8 cellular contexts compared by ENCODE assay signal in genomic region chr4:37686373-37687174, GRCh38. TPM values are rescaled to one million over a fixed set of nuclear protein-coding genes. Genes with fewer than 3 reads are reported as not detected.
DNase-seq lines count a peak whose midpoint lies in the region; ATAC-seq and TF ChIP-seq lines count a peak whose summit lies in the region.

RELL1 (minus strand) TSS chr4:37686376; CDS start chr4:37686287, 89 bp downstream.

- intact Hi-C loops in Caco-2 (cut with micrococcal nuclease; ENCODE audit: unreplicated experiment): loop anchor here (1.0 to 5.0 kb wide), 5 partner anchors 42 to 233 kb away; a partner anchor contains a TSS

- BruUV-seq in Caco-2 (replicated peaks; lab: Mats Ljungman, UMichigan): no TSS peak

- no peaks in the 10 kb centered on the region for H3K9me3 Mint-ChIP-seq in Caco-2 (ENCODE audit: unreplicated experiment)

- H4K20me1 ChIP-seq in OCI-LY1 (ENCODE audit: insufficient read depth, low read length): no peaks in the 10 kb centered on the region

- H3K36me3 ChIP-seq in Caco-2 (ENCODE audit: control insufficient read depth, insufficient read depth, low read length) (no peaks in the 10 kb centered on the region), OCI-LY1 (ENCODE audit: insufficient read depth, low read length) (no peaks in the 10 kb centered on the region)

- H3K9me2 ChIP-seq in OCI-LY1 (ENCODE audit: low read depth, low read length): no peaks in the 10 kb centered on the region

- H3K4me2 ChIP-seq in OCI-LY1 (ENCODE audit: low read length): peak within 1 kb of the TSS; percentile 80

- peak within 1 kb of the TSS; percentile 75 for H3K4me3 Mint-ChIP-seq in Caco-2 (ENCODE audit: unreplicated experiment)

- DNase-seq in Caco-2: peak; percentile 99 to 100
- peak; percentile 93 for DNase-seq in HuH-7 (ENCODE audit: low spot score)
- DNase-seq in activated CD8-positive, alpha-beta memory T cell treated with anti-CD3 and anti-CD28 coated beads, Interleukin-2, amount 50 U/mL, for 48 hours: peak; percentile 99
- peak; percentile 100 for DNase-seq in mesenteric fat pad (ENCODE audit: low spot score)
- peak; percentile 96 for DNase-seq in stimulated activated CD8-positive, alpha-beta memory T cell treated with anti-CD3 and anti-CD28 coated beads, Interleukin-15, amount 100 ng/mL, for 1 hour (ENCODE audit: low read depth)

- TF ChIP-seq CTCF in Caco-2 (IDR thresholded peaks at IDR 0.05; ENCODE audit: insufficient read depth in 1 of 2, low read depth in 1 of 2, low read length in 1 of 2, severe bottlenecking in 1 of 2, unreplicated experiment in 1 of 2): no peak
- no peak for TF ChIP-seq CTCF in OCI-LY1 (IDR thresholded peaks at IDR 0.05; ENCODE audit: low read length)

- CTCF ChIA-PET in Caco-2 (lab: Charles Lee): interaction anchor here (0.6 to 1.1 kb wide), 10 partner anchors 10 to 987 kb away, joined by 3 to 9 read pairs (median 4); a partner anchor contains a TSS

- H3K27ac Mint-ChIP-seq in Caco-2 (ENCODE audit: unreplicated experiment): peak within 1 kb of the TSS; percentile 86

- peaks cover 27% of the 10 kb centered on the region for H3K36me3 Mint-ChIP-seq in Caco-2 (ENCODE audit: insufficient read depth, unreplicated experiment)

- peak within 1 kb of the TSS; percentile 50; the same call in 1 of the 2 replicates for H2AFZ ChIP-seq in OCI-LY1 (ENCODE audit: low read length)

- H3K27me3 Mint-ChIP-seq in Caco-2 (ENCODE audit: insufficient read depth, unreplicated experiment): no peaks in the 10 kb centered on the region

- H3K4me1 ChIP-seq in Caco-2 (peaks cover 32% of the 10 kb centered on the region), OCI-LY1 (ENCODE audit: insufficient read depth, low read length, severe bottlenecking) (peaks cover 47% of the 10 kb centered on the region)

- H3K79me2 ChIP-seq in OCI-LY1 (ENCODE audit: insufficient read depth, low read length): peaks cover 20% of the 10 kb centered on the region; the same call in 1 of the 2 replicates

- H3F3A ChIP-seq in OCI-LY1 (ENCODE audit: insufficient read depth, low read length): no peaks in the 10 kb centered on the region

- in situ Hi-C loops in endometrial microvascular endothelial cells (cut with HindIII; ENCODE audit: inconsistent ontology term, low pct_unique_long_range_greater_than_20kb, low sequenced_read_pairs): loop anchor here (5.0 kb wide), 1 partner anchor 34 kb away; no protein-coding TSS in a partner anchor

- peaks cover 13% of the 10 kb centered on the region for H3K4me1 Mint-ChIP-seq in Caco-2 (ENCODE audit: low read depth, unreplicated experiment)

- H3K9ac ChIP-seq in OCI-LY1 (ENCODE audit: low read length): peak within 1 kb of the TSS; percentile 79

- H3K27me3 ChIP-seq in Caco-2 (replicated peaks; ENCODE audit: control insufficient read depth, insufficient read depth, low read length) (no peaks in the 10 kb centered on the region), OCI-LY1 (ENCODE audit: insufficient read depth, low read length) (no peaks in the 10 kb centered on the region)

- peak within 1 kb of the TSS; percentile 81 for H3K27ac ChIP-seq in OCI-LY1 (ENCODE audit: low read depth, low read length, poor library complexity, severe bottlenecking)

- POLR2A ChIA-PET in Caco-2 (lab: Charles Lee): interaction anchor here (0.5 to 1.1 kb wide), 13 partner anchors 19 to 934 kb away, joined by 3 to 13 read pairs (median 3); partner anchors contain the start of gene PGM2

- H3K9me3 ChIP-seq in Caco-2 (no peaks in the 10 kb centered on the region), OCI-LY1 (ENCODE audit: low read length) (no peaks in the 10 kb centered on the region)

- ATAC-seq in GM21526 (IDR thresholded peaks at IDR 0.05; ENCODE audit: low FRiP score, unreplicated experiment): peak; percentile 82

- H3K4me3 ChIP-seq in Caco-2 (ENCODE audit: low read depth, low read length) (peak within 1 kb of the TSS; percentile 70), OCI-LY1 (ENCODE audit: low read depth, low read length, poor library complexity, severe bottlenecking) (peak within 1 kb of the TSS; percentile 79)

RNA-seq across cellular contexts. Expression of gene RELL1, which starts in this region (rescaled TPM):
- total RNA-seq in Caco-2 (2022) (45.3 and 48.5 TPM in 2 replicates), endometrial microvascular endothelial cells (ENCODE audit: inconsistent ontology term) (214 TPM), mesenteric fat pad (56.2 TPM)

Comparison
In these comparisons a context has a peak if more than half of its experiments do, and no peak if none do; other contexts are left out.
1. Peak in every context shown above with its lines: DNase-seq, ATAC-seq, H3K4me3 ChIP-seq and H3K27ac ChIP-seq.